8 cellular contexts compared by ENCODE assay signal in genomic region chr7:63899691-63900393, GRCh38.
A peak's percentile ranks its signal among the peaks of the same experiment; 100 is the strongest.
DNase-seq lines count a peak whose midpoint lies in the region; ATAC-seq and TF ChIP-seq lines count a peak whose summit lies in the region.

No MANE protein-coding gene starts in this region.

- no peaks in the 10 kb centered on the region for H3K27me3 ChIP-seq in spleen (replicated peaks in 1 of 7)

- H3K27ac ChIP-seq in spleen, result peak overlapping the region in 6 of 8 donors; percentile 24 to 75 (median 64)

- H3K4me1 ChIP-seq in spleen, result peaks cover 0 to 14% (median 0%) of the 10 kb centered on the region in 6 donors

- 13 to 39% (median 25%) methylated on average over 25 to 29 of the region's 29 CpGs for WGBS in spleen, 5 donors

- ATAC-seq in HG02970 (IDR thresholded peaks at IDR 0.05; ENCODE audit: low FRiP score, unreplicated experiment), result no peak

- peak overlapping the region; percentile 52 to 92 (median 71) for H3K4me3 ChIP-seq in spleen

- no peak for TF ChIP-seq POLR2A in spleen (IDR thresholded peaks at IDR 0.05)

- no peaks in the 10 kb centered on the region for H3K36me3 ChIP-seq in spleen

- no peak for TF ChIP-seq CTCF in spleen (IDR thresholded peaks at IDR 0.05 in 8 of 11, conservative IDR thresholded peaks at IDR 0.05 in 3 of 11)

- DNase-seq in NCI-H146 (lab: John Stamatoyannopoulos, UW), result peak; percentile 1
- DNase-seq in NCI-H146 treated with DMSO at 0.1 percent for 48 hours (lab: John Stamatoyannopoulos, UW; ENCODE audit: unreplicated experiment), result no peak
- peak; percentile 75 for DNase-seq in activated T-cell treated with anti-CD3 and anti-CD28 coated beads for 1 hour (ENCODE audit: low read depth)
- peak; percentile 24 for DNase-seq in germinal center (ENCODE audit: low spot score)
- DNase-seq in spleen, result peak; percentile 93
- no peak for DNase-seq in NCI-H2081 treated with DMSO at 0.1 percent for 48 hours (lab: John Stamatoyannopoulos, UW)
- no peak for DNase-seq in NCI-H2029 (lab: John Stamatoyannopoulos, UW)

- peaks cover 0 to 95% (median 46%) of the 10 kb centered on the region in 8 donors for H3K9me3 ChIP-seq in spleen

- intact Hi-C loops in spleen (cut with DNase I; ENCODE audit: low total_unique reads), result no loop called here

Comparison
In these comparisons a context has a peak if more than half of its experiments do, and no peak if none do; other contexts are left out.
1. DNase-seq: peak in NCI-H146 (single experiment), activated T-cell treated with anti-CD3 and anti-CD28 coated beads for 1 hour (single experiment), germinal center (single experiment) and spleen (single experiment); none in NCI-H146 treated with DMSO at 0.1 percent for 48 hours (single experiment), NCI-H2081 treated with DMSO at 0.1 percent for 48 hours (single experiment) and NCI-H2029 (single experiment).